Comparison of ENCODE assay signal across 14 cellular contexts in the genomic region with DNA sequence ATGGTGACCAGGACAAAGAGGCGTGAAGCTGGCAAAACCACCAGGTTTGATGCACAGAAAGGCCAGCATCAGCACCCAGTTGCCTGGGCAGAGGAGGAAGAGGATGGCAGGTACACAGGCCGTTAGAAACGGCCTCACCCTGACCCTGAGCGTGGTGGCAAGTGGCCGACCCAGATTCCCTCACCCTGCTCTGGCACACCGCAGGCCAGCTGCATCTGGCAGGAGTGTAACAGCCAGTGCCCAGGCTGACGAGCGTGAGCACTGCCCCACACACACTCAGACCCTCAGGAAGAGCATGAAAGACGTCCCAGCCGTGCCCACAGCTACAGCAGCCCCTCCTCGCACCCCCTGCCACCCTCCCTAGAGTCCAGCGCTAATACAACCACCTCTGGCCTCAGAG.
DNase-seq lines count a peak whose midpoint lies in the region; ATAC-seq and TF ChIP-seq lines count a peak whose summit lies in the region.
"Had no signal": no experiment of that assay in that cellular context is flagged by ENCODE, and none has a peak within 500 bp of the region (broad histone marks: within the 10 kb centered on the region; RNA-seq: fewer than 3 reads in every experiment).

No MANE protein-coding gene starts in this region.

- no peak for DNase-seq in A673 (ENCODE audit: low spot score)
- DNase-seq in coronary artery (ENCODE audit: low spot score), result no peak
- no peak for DNase-seq in naive B cell
- no peak for DNase-seq in midbrain (lab: John Stamatoyannopoulos, UW)
- no peak for DNase-seq in NCI-H1417 treated with DMSO at 0.1 percent for 48 hours (lab: John Stamatoyannopoulos, UW)
- DNase-seq in activated CD8-positive, alpha-beta memory T cell treated with anti-CD3 and anti-CD28 coated beads for 24 hours, result no peak
- DNase-seq: activated CD4-positive, CD25-positive, alpha-beta regulatory T cell treated with anti-CD3 and anti-CD28 coated beads, Interleukin-2, amount 50 U/mL, for 72 hours; brain microvascular endothelial cell; COR-L47; NCI-H2029; stimulated activated naive CD4-positive, alpha-beta T cell treated with Interleukin-2 at 50 U/mL for 16 hours had no signal

- peak overlapping the region; percentile 16 for H3K27ac ChIP-seq in A673 (ENCODE audit: low read depth, low read length, poor library complexity, severe bottlenecking)
- peak overlapping the region; percentile 20 for H3K27ac ChIP-seq in KOPT-K1 (ENCODE audit: low read depth, low read length, poor library complexity, severe bottlenecking)
- H3K27ac ChIP-seq in coronary artery, result peak overlapping the region; percentile 13 to 22
- H3K27ac ChIP-seq: brain microvascular endothelial cell had no signal

- no peaks in the 10 kb centered on the region for H3K27me3 Mint-ChIP-seq in naive B cell

- peak overlapping the region; percentile 78 to 92 (median 82) for H3K27ac Mint-ChIP-seq in naive B cell

- no peaks in the 10 kb centered on the region for H3K27me3 ChIP-seq in A673 (replicated peaks; ENCODE audit: insufficient read depth, low read depth, low read length, poor library complexity)
- H3K27me3 ChIP-seq: brain microvascular endothelial cell had no signal

- H3K9me3 Mint-ChIP-seq in naive B cell, result no peaks in the 10 kb centered on the region

- H3K4me1 ChIP-seq in A673 (ENCODE audit: insufficient read depth, low read length, poor library complexity, severe bottlenecking), result peaks cover 17% of the 10 kb centered on the region

- H3K4me3 Mint-ChIP-seq in naive B cell, result peak overlapping the region; percentile 16 to 89 (median 70)

- TF ChIP-seq CTCF in A673 (conservative IDR thresholded peaks at IDR 0.05; ENCODE audit: low read depth, low read length) (no peak), coronary artery (IDR thresholded peaks at IDR 0.05) (no peak)

- intact Hi-C loops in A673 (cut with micrococcal nuclease; ENCODE audit: unreplicated experiment), result no loop called here

- no peaks in the 10 kb centered on the region for H3K36me3 ChIP-seq in A673 (ENCODE audit: insufficient read depth, low read length, poor library complexity, severe bottlenecking)
- no peaks in the 10 kb centered on the region; the same call in 1 of the 2 replicates for H3K36me3 ChIP-seq in KOPT-K1 (ENCODE audit: insufficient read depth, low read length)
- H3K36me3 ChIP-seq: brain microvascular endothelial cell had no signal

- H3K9me3 ChIP-seq in A673 (ENCODE audit: low read depth, low read length, poor library complexity, severe bottlenecking) (no peaks in the 10 kb centered on the region), KOPT-K1 (ENCODE audit: insufficient read depth, low read length, poor library complexity, severe bottlenecking) (no peaks in the 10 kb centered on the region)

- POLR2A ChIA-PET in A673 (lab: Charles Lee; ENCODE audit: low non-redundant PET), result no interaction called here

- H3K36me3 Mint-ChIP-seq in naive B cell, result no peaks in the 10 kb centered on the region

- peaks cover 74 to 92% (median 90%) of the 10 kb centered on the region in 3 donors for H3K4me1 Mint-ChIP-seq in naive B cell

- CTCF ChIA-PET in A673 (lab: Charles Lee), result no interaction called here

- H3K4me3 ChIP-seq in A673 (ENCODE audit: low read depth, low read length, poor library complexity, severe bottlenecking) (no peak overlapping the region), coronary artery (no peak overlapping the region)
- H3K4me3 ChIP-seq: lung had no signal

- ATAC-seq in naive B cell (ENCODE audit: low read depth in 2 of 2) (no peak), GM21825 (IDR thresholded peaks at IDR 0.05; ENCODE audit: unreplicated experiment) (no peak)

- no TSS peak for BruUV-seq in A673 (replicated peaks; lab: Mats Ljungman, UMichigan)
